In genomic region chr1:151508721-151509292, GRCh38 we compare ENCODE assay signal across 15 cellular contexts. TPM values are rescaled to one million over a fixed set of nuclear protein-coding genes. Genes with fewer than 3 reads are reported as not detected.
DNase-seq lines count a peak whose midpoint lies in the region; ATAC-seq and TF ChIP-seq lines count a peak whose summit lies in the region.
"Had no signal": no experiment of that assay in that cellular context is flagged by ENCODE, and none has a peak within 500 bp of the region (broad histone marks: within the 10 kb centered on the region; RNA-seq: fewer than 3 reads in every experiment).

No MANE protein-coding gene starts in this region.

- H3K27me3 ChIP-seq in lung (ENCODE audit: control insufficient read depth, insufficient read depth): no peaks in the 10 kb centered on the region

- DNase-seq in SIG-M5 treated with dmso at 0.1 percent for 504 hours (lab: John Stamatoyannopoulos, UW; ENCODE audit: unreplicated experiment) (peak; percentile 67), SIG-M5 (lab: John Stamatoyannopoulos, UW) (no peak), WTC11 (ENCODE audit: low spot score) (no peak), lung (ENCODE audit: low spot score) (peak; percentile 86), NCI-H2171 (lab: John Stamatoyannopoulos, UW) (no peak), kidney glomerular epithelial cell (lab: John Stamatoyannopoulos, UW) (no peak)
- DNase-seq: CD8-positive, alpha-beta T cell; foreskin melanocyte; NCI-H1105 had no signal

- H3K36me3 ChIP-seq in lung (ENCODE audit: control insufficient read depth in 2 of 2, insufficient read depth in 2 of 2, low read length in 2 of 2): no peaks in the 10 kb centered on the region
- H3K36me3 ChIP-seq: SJSA1 had no signal

- CTCF ChIA-PET in WTC11 (lab: Charles Lee): no interaction called here

- peak overlapping the region; percentile 84; the same call in 1 of the 2 replicates for H3K4me3 Mint-ChIP-seq in WTC11
- H3K4me3 Mint-ChIP-seq: activated T-helper 17 cell treated with anti-CD3 and anti-CD28 coated beads, Interleukin-2, amount 50 U/mL, for 72 hours; central memory CD8-positive, alpha-beta T cell; mesothelial cell of epicardium had no signal

- H3K4me1 ChIP-seq in lung (ENCODE audit: control insufficient read depth in 2 of 2, insufficient read depth in 2 of 2, low read length in 2 of 2): peaks cover 0 to 4% of the 10 kb centered on the region in 2 donors

- no peaks in the 10 kb centered on the region for H3K9me3 Mint-ChIP-seq in WTC11
- H3K9me3 Mint-ChIP-seq: activated T-helper 17 cell treated with anti-CD3 and anti-CD28 coated beads, Interleukin-2, amount 50 U/mL, for 72 hours; CD8-positive, alpha-beta T cell; central memory CD8-positive, alpha-beta T cell; mesothelial cell of epicardium had no signal

- 69 to 92% methylated on average over 8 of the region's 8 CpGs for WGBS in lung, 2 donors

- H3K36me3 Mint-ChIP-seq in WTC11: no peaks in the 10 kb centered on the region
- H3K36me3 Mint-ChIP-seq: CD8-positive, alpha-beta T cell; mesothelial cell of epicardium had no signal

- no peaks in the 10 kb centered on the region for H3K9me3 ChIP-seq in lung (ENCODE audit: control insufficient read depth in 2 of 2, insufficient read depth in 1 of 2, low read length in 1 of 2)

- no peak for TF ChIP-seq CTCF in WTC11 (IDR thresholded peaks at IDR 0.05)
- TF ChIP-seq CTCF in lung (IDR thresholded peaks at IDR 0.05; ENCODE audit: control extremely low read depth, extremely low read depth): no peak

- no peak overlapping the region for H3K27ac Mint-ChIP-seq in WTC11
- H3K27ac Mint-ChIP-seq: activated T-helper 17 cell treated with anti-CD3 and anti-CD28 coated beads, Interleukin-2, amount 50 U/mL, for 72 hours; CD8-positive, alpha-beta T cell; mesothelial cell of epicardium had no signal

- H3K4me3 ChIP-seq in lung: no peak overlapping the region
- H3K4me3 ChIP-seq: SJSA1 had no signal

- POLR2A ChIA-PET in WTC11 (lab: Charles Lee): no interaction called here

- H3K27me3 Mint-ChIP-seq in WTC11 (ENCODE audit: low read depth): no peaks in the 10 kb centered on the region
- H3K27me3 Mint-ChIP-seq: activated T-helper 17 cell treated with anti-CD3 and anti-CD28 coated beads, Interleukin-2, amount 50 U/mL, for 72 hours; central memory CD8-positive, alpha-beta T cell had no signal

- H3K4me1 Mint-ChIP-seq in WTC11: peaks cover 27% of the 10 kb centered on the region

- H3K27ac ChIP-seq in lung (ENCODE audit: low read depth in 1 of 2, low read length in 1 of 2): no peak overlapping the region
- H3K27ac ChIP-seq: SJSA1 had no signal

- ATAC-seq in WTC11 (no peak), lung (ENCODE audit: insufficient read depth, low FRiP score) (no peak), GM18873 (IDR thresholded peaks at IDR 0.05; ENCODE audit: low FRiP score, unreplicated experiment) (no peak), GM18511 (IDR thresholded peaks at IDR 0.05; ENCODE audit: unreplicated experiment) (no peak)
- ATAC-seq: activated T-helper 17 cell treated with anti-CD3 and anti-CD28 coated beads, Interleukin-2, amount 50 U/mL, for 72 hours; CD8-positive, alpha-beta T cell had no signal

TF ChIP-seq in WTC11, 78 proteins besides CTCF, POLR2A, EP300 and RAD21:
- no peak for TF ChIP-seq ELF4 (CRISPR knock-in tag; IDR thresholded peaks at IDR 0.05; ENCODE audit: low read depth)
- no peak for TF ChIP-seq IRF2 (CRISPR knock-in tag; IDR thresholded peaks at IDR 0.05; ENCODE audit: borderline replicate concordance, low read depth)
- peak; percentile 89 for TF ChIP-seq ZNF121 (CRISPR knock-in tag; IDR thresholded peaks at IDR 0.05)
- TF ChIP-seq ZMAT4 (CRISPR knock-in tag; IDR thresholded peaks at IDR 0.05): no peak

RNA-seq across cellular contexts. Expression of gene CGN, which starts 2.4 kb away (rescaled TPM):
- total RNA-seq in WTC11 (2021) (52.4 to 68.7 TPM (median 55.6 TPM) in 3 replicates), lung (10 to 100 TPM; 38.9 to 74.9 TPM)
- polyA plus RNA-seq in lung: 10 to 100 TPM; 23.4 to 34.7 TPM

RNA-seq across cellular contexts. Expression of gene TUFT1, which starts 31.3 kb away (rescaled TPM):
- total RNA-seq in WTC11 (2021) (7.7 to 8.6 TPM (median 7.9 TPM) in 3 replicates), lung (10 to 100 TPM in 1 of 2 donors, 1 to 10 TPM in 1; 9.2 to 13.9 TPM)
- polyA plus RNA-seq in lung: 1 to 10 TPM; 5.6 to 6.2 TPM

RNA-seq across cellular contexts. Expression of gene POGZ, which starts 49.5 kb away (rescaled TPM):
- total RNA-seq in WTC11 (2021) (88.1 to 107 TPM (median 105 TPM) in 3 replicates), lung (100 to 1,000 TPM in 1 of 2 donors, 10 to 100 TPM in 1; 59.7 to 131 TPM)
- 10 to 100 TPM; 12.6 to 23.4 TPM for polyA plus RNA-seq in lung

Comparison
In these comparisons a context has a peak if more than half of its experiments do, and no peak if none do; other contexts are left out.
1. DNase-seq: peak in SIG-M5 treated with dmso at 0.1 percent for 504 hours (single experiment) and lung (single experiment); none in SIG-M5 (single experiment), WTC11 (single experiment), NCI-H2171 (single experiment) and kidney glomerular epithelial cell (single experiment).